Comparison of ENCODE assay signal across 28 cellular contexts in genomic region chr12:44379827-44380226, GRCh38.
A peak's percentile ranks its signal among the peaks of the same experiment; 100 is the strongest.
DNase-seq lines count a peak whose midpoint lies in the region; ATAC-seq lines count a peak whose summit lies in the region.
"Had no signal": no experiment of that assay in that cellular context is flagged by ENCODE, and none has a peak within 500 bp of the region (broad histone marks: within the 10 kb centered on the region; RNA-seq: fewer than 3 reads in every experiment).

No MANE protein-coding gene starts in this region.

- no peak overlapping the region for H3K23ac ChIP-seq in neuronal stem cell (ENCODE audit: low read depth, low read length, poor library complexity)

- H3K4me1 ChIP-seq in neuronal stem cell (ENCODE audit: control insufficient read depth in 2 of 2, insufficient read depth in 1 of 2, low read depth in 1 of 2, low read length in 2 of 2) = peaks cover 3 to 18% of the 10 kb centered on the region in 2 donors
- H3K4me1 ChIP-seq: colonic mucosa, SJSA1 had no signal

- no peak overlapping the region for H3K18ac ChIP-seq in neuronal stem cell (ENCODE audit: low read length)

- no peak overlapping the region for H3K4me2 ChIP-seq in neuronal stem cell (ENCODE audit: insufficient read depth, low read length, poor library complexity, severe bottlenecking)

- H3K36me3 ChIP-seq in neuronal stem cell (replicated peaks in 1 of 2; ENCODE audit: control insufficient read depth in 2 of 2, insufficient read depth in 2 of 2, low read length in 2 of 2) = no peaks in the 10 kb centered on the region
- H3K36me3 ChIP-seq: colonic mucosa, SJSA1 had no signal

- no peak overlapping the region for H2BK15ac ChIP-seq in neuronal stem cell (ENCODE audit: low read length)

- H2AK5ac ChIP-seq in neuronal stem cell (ENCODE audit: low read depth, low read length) = no peak overlapping the region

- H3K4ac ChIP-seq in neuronal stem cell (ENCODE audit: low read length) = no peak overlapping the region

- no peak overlapping the region for H2BK5ac ChIP-seq in neuronal stem cell (ENCODE audit: low read length)

- ATAC-seq in HG02840 (IDR thresholded peaks at IDR 0.05; ENCODE audit: low FRiP score, unreplicated experiment) = no peak
- ATAC-seq: activated CD4-positive, CD25-positive, alpha-beta regulatory T cell treated with anti-CD3 and anti-CD28 coated beads, Interleukin-2, amount 50 U/mL, for 24 hours; stimulated activated effector memory CD8-positive, alpha-beta T cell treated with anti-CD3 and anti-CD28 coated beads, Interleukin-12 subunit alpha, Interleukin-12 subunit beta, amount 100 ng/mL, for 72 hours had no signal

- no peaks in the 10 kb centered on the region for H3K9me3 ChIP-seq in neuronal stem cell (replicated peaks in 1 of 2; ENCODE audit: control insufficient read depth in 2 of 2, insufficient read depth in 1 of 2, low read depth in 1 of 2, low read length in 2 of 2)
- H3K9me3 ChIP-seq: colonic mucosa, heart left ventricle, SJSA1 had no signal

- H2AFZ ChIP-seq in neuronal stem cell (ENCODE audit: low read length) = no peak overlapping the region

- no peak overlapping the region for H4K8ac ChIP-seq in neuronal stem cell (ENCODE audit: low read depth, low read length)

- H3K79me1 ChIP-seq in neuronal stem cell (ENCODE audit: low read depth, low read length) = no peaks in the 10 kb centered on the region

- no peak overlapping the region for H3K27ac ChIP-seq in neuronal stem cell (replicated peaks; ENCODE audit: low read length)
- H3K27ac ChIP-seq: colonic mucosa, heart left ventricle, SJSA1 had no signal

- no peak overlapping the region for H3K14ac ChIP-seq in neuronal stem cell (ENCODE audit: low read length)

- H2BK12ac ChIP-seq in neuronal stem cell (ENCODE audit: low read length) = no peak overlapping the region

- H3K9ac ChIP-seq in neuronal stem cell (ENCODE audit: low read depth, low read length, poor library complexity) = no peak overlapping the region

- peak; percentile 47 for DNase-seq in NCI-H82 (lab: John Stamatoyannopoulos, UW)
- no peak for DNase-seq in NCI-H82 treated with DMSO at 0.1 percent for 48 hours (lab: John Stamatoyannopoulos, UW; ENCODE audit: unreplicated experiment)
- peak; percentile 59 for DNase-seq in NCI-H69 (lab: John Stamatoyannopoulos, UW)
- DNase-seq in iPS DF 4.7 (ENCODE audit: extremely low read depth, low spot score) = peak; percentile 9
- peak; percentile 3 for DNase-seq in neuronal stem cell (ENCODE audit: low spot score)
- no peak for DNase-seq in HuH-7 (ENCODE audit: low spot score)
- no peak for DNase-seq in GM19238 (ENCODE audit: insufficient read length, low spot score)
- DNase-seq: activated CD4-positive, alpha-beta memory T cell treated with anti-CD3 and anti-CD28 coated beads for 36 hours; activated CD8-positive, alpha-beta memory T cell treated with anti-CD3 and anti-CD28 coated beads, Interleukin-2, amount 50 U/mL, for 4 hours; activated naive CD4-positive, alpha-beta T cell treated with anti-CD3 and anti-CD28 coated beads, Interleukin-2, amount 10 ng/mL, durations not matched to agents 7 days and 5 days; amniotic stem cell; CD4-positive, alpha-beta memory T cell; colonic mucosa; effector CD8-positive, alpha-beta T cell; EL; heart left ventricle; islet precursor cell; NCI-H1048; NCI-H2081; NCI-H510A; right cardiac atrium; stimulated activated CD4-positive, alpha-beta T cell treated with anti-CD3 and anti-CD28 coated beads, Interleukin-4, amount 100 ng/mL, for 24 hours; substantia nigra had no signal

- no peaks in the 10 kb centered on the region for H3K27me3 ChIP-seq in neuronal stem cell (ENCODE audit: control insufficient read depth in 3 of 3, insufficient read depth in 3 of 3, low read depth in 1 of 3, low read length in 3 of 3)
- H3K27me3 ChIP-seq: colonic mucosa, heart left ventricle, SJSA1 had no signal

- H2BK120ac ChIP-seq in neuronal stem cell (ENCODE audit: low read depth, low read length) = no peak overlapping the region

- no CpG with 5 or more reads among the region's 3 CpGs for WGBS in neuronal stem cell (ENCODE audit: extremely low coverage in 2 of 2, insufficient read length in 2 of 2, insufficient replicate concordance in 1 of 2), 2 donors

- H3K4me3 ChIP-seq in neuronal stem cell (ENCODE audit: low read length in 2 of 2) = no peak overlapping the region
- H3K4me3 ChIP-seq: colonic mucosa, heart left ventricle, lung, SJSA1 had no signal

- no peak overlapping the region for H4K91ac ChIP-seq in neuronal stem cell (ENCODE audit: low read depth, low read length, poor library complexity)

Comparison
In these comparisons a context has a peak if more than half of its experiments do, and no peak if none do; other contexts are left out.
1. DNase-seq: peak in NCI-H82 (single experiment), NCI-H69 (single experiment), iPS DF 4.7 (single experiment) and neuronal stem cell (single experiment); none in NCI-H82 treated with DMSO at 0.1 percent for 48 hours (single experiment), HuH-7 (single experiment) and GM19238 (single experiment).